In the genomic region with DNA sequence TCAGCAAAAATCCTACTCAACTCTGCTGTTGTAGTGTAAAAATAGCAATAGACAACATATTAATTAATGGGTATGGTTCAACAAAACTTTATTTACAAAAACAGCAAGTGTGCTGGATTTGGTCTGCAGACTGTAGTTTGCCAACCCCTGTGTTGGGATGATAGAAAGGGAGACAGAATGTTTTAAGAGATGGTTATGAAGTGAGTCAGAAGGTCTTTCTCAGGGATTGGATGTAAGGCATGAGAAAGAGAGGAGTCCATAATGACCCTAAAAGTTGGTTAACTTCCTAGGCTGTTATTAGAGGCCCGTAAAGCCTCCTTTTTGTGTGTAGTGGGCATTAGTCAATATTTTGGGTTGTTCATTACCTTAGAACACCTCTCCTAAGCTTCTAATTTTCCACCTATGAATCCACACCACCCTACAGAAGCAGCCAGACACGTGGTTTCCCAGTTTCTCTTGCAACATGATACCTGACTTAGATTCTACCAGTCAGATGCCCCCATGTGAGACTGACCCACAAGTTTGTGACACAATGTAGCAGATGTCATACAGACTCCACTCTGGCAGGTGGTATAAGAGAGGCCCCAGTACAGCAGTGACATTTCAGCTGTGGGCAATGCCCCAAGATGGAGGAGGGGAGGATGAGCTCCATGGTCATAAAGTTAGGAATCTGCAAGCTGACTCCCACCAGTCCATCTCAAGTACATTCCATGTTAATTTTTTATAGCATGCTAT, we compare ENCODE assay signal across 21 cellular contexts.
"Had no signal": no experiment of that assay in that cellular context is flagged by ENCODE, and none has a peak within 500 bp of the region (broad histone marks: within the 10 kb centered on the region; RNA-seq: fewer than 3 reads in every experiment).

No MANE protein-coding gene starts in this region.

- H3K4me3 ChIP-seq: ascending aorta, body of pancreas, MG63 had no signal

- H3K27ac ChIP-seq: ascending aorta, body of pancreas had no signal

- DNase-seq: activated CD4-positive, alpha-beta T cell treated with anti-CD3 and anti-CD28 coated beads for 48 hours; activated CD4-positive, alpha-beta T cell treated with anti-CD3 and anti-CD28 coated beads, Interleukin-2, amount 50 U/mL, for 48 hours; activated CD8-positive, alpha-beta memory T cell treated with anti-CD3 and anti-CD28 coated beads, Interleukin-2, amount 10 ng/mL, durations not matched to agents 7 days and 5 days; activated effector memory CD4-positive, alpha-beta T cell treated with anti-CD3 and anti-CD28 coated beads, Interleukin-2, amount 50 U/mL, for 16 hours; activated naive CD4-positive, alpha-beta T cell treated with Interleukin-2 at 50 U/mL for 16 hours; activated naive CD8-positive, alpha-beta T cell treated with anti-CD3 and anti-CD28 coated beads, Interleukin-2, amount 50 U/mL, for 24 hours; activated T-cell treated with anti-CD3 and anti-CD28 coated beads, Interleukin-2, amount 50 U/mL, for 24 hours; amniotic stem cell; body of pancreas; KG1; MG63; NCI-H1105; NCI-H1436; NCI-H1694 treated with DMSO at 0.1 percent for 48 hours; NCI-H2081; NCI-H446; PC-3; SHP77 treated with DMSO at 0.1 percent for 48 hours had no signal

- H3K9me3 ChIP-seq: body of pancreas had no signal

- H3K27me3 ChIP-seq: ascending aorta, body of pancreas, MG63 had no signal

- H3K4me1 ChIP-seq: body of pancreas had no signal

- H3K36me3 ChIP-seq: ascending aorta, MG63 had no signal

- ATAC-seq: activated CD4-positive, CD25-positive, alpha-beta regulatory T cell treated with anti-CD3 and anti-CD28 coated beads, Interleukin-2, amount 50 U/mL, for 24 hours; activated CD8-positive, alpha-beta memory T cell treated with anti-CD3 and anti-CD28 coated beads, Interleukin-2, amount 10 ng/mL, durations not matched to agents 7 days and 5 days; activated naive CD4-positive, alpha-beta T cell treated with anti-CD3 and anti-CD28 coated beads, Interleukin-2, amount 50 U/mL, for 72 hours; activated naive CD8-positive, alpha-beta T cell treated with anti-CD3 and anti-CD28 coated beads, Interleukin-2, amount 50 U/mL, for 24 hours; body of pancreas; PC-3 had no signal
